In the genomic region with DNA sequence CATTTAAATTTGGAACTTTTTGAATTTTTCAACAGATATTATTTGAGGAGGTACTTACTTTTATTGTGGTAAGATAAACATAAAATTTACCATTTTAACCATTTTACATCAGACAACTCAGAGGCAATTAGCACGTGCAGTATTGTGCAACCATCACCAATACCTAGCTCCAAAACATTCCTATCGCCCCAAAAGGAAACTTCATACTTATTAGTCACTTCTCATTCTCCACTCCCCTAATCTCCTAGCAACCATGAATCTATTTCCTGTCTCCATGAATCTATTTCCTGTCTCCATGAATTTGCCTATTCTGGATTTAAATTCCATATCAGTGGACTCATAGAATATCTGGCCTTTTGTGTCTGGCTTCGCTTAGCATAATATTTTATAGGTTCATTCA, we compare ENCODE assay signal across 14 cellular contexts.
DNase-seq lines count a peak whose midpoint lies in the region; ATAC-seq and TF ChIP-seq lines count a peak whose summit lies in the region.
"Had no signal": no experiment of that assay in that cellular context is flagged by ENCODE, and none has a peak within 500 bp of the region (broad histone marks: within the 10 kb centered on the region; RNA-seq: fewer than 3 reads in every experiment).

No MANE protein-coding gene starts in this region.

- H3K27me3 ChIP-seq in PC-3 (ENCODE audit: low read length) = no peaks in the 10 kb centered on the region
- H3K27me3 ChIP-seq in neuronal stem cell (ENCODE audit: control insufficient read depth in 3 of 3, insufficient read depth in 3 of 3, low read depth in 1 of 3, low read length in 3 of 3) = peaks cover 0 to 8% (median 0%) of the 10 kb centered on the region in 3 experiments

- H3K79me1 ChIP-seq in neuronal stem cell (ENCODE audit: low read depth, low read length) = no peaks in the 10 kb centered on the region

- H2BK15ac ChIP-seq in neuronal stem cell (ENCODE audit: low read length) = no peak overlapping the region

- no peaks in the 10 kb centered on the region for H3K9me2 ChIP-seq in PC-3 (replicated peaks; ENCODE audit: low read length)

- H3K4ac ChIP-seq in neuronal stem cell (ENCODE audit: low read length) = no peak overlapping the region

- no peaks in the 10 kb centered on the region for H4K20me1 ChIP-seq in PC-3 (ENCODE audit: low read length)

- H2BK120ac ChIP-seq in neuronal stem cell (ENCODE audit: low read depth, low read length) = no peak overlapping the region

- H2BK12ac ChIP-seq in neuronal stem cell (ENCODE audit: low read length) = no peak overlapping the region

- no peak overlapping the region for H3K14ac ChIP-seq in neuronal stem cell (ENCODE audit: low read length)

- H3K27ac ChIP-seq in PC-3 (ENCODE audit: low read length) = peak overlapping the region; percentile 15
- no peak overlapping the region for H3K27ac ChIP-seq in neuronal stem cell (replicated peaks; ENCODE audit: low read length)

- DNase-seq in GM03348 (ENCODE audit: low spot score) (peak; percentile 80), PC-3 (peak; percentile 78), dermis microvascular lymphatic vessel endothelial cell (ENCODE audit: low read depth in 2 of 2) (peak; percentile 90 to 91), neuronal stem cell (ENCODE audit: low spot score) (no peak), NCI-H1092 (lab: John Stamatoyannopoulos, UW) (no peak)
- DNase-seq in stimulated activated naive CD8-positive, alpha-beta T cell treated with anti-CD3 and anti-CD28 coated beads, Interleukin-15, amount 100 ng/mL, for 72 hours = no peak
- DNase-seq: activated CD4-positive, alpha-beta memory T cell treated with anti-CD3 and anti-CD28 coated beads, Interleukin-2, amount 10 ng/mL, durations not matched to agents 7 days and 5 days; cerebellar nuclear complex; naive thymus-derived CD4-positive, alpha-beta T cell; OCI-M1; T-helper 9 cell had no signal

- H3K4me2 ChIP-seq in PC-3 (ENCODE audit: low read length) (no peak overlapping the region), neuronal stem cell (ENCODE audit: insufficient read depth, low read length, poor library complexity, severe bottlenecking) (no peak overlapping the region)
- H3K4me2 ChIP-seq: smooth muscle cell had no signal

- no peak for TF ChIP-seq CTCF in PC-3 (conservative IDR thresholded peaks at IDR 0.05; ENCODE audit: low read depth, low read length)

- no peak overlapping the region for H4K8ac ChIP-seq in neuronal stem cell (ENCODE audit: low read depth, low read length)

- H3K18ac ChIP-seq in neuronal stem cell (ENCODE audit: low read length) = no peak overlapping the region

- no peaks in the 10 kb centered on the region for H3K9me3 ChIP-seq in PC-3 (ENCODE audit: low read length)
- H3K9me3 ChIP-seq in neuronal stem cell (replicated peaks in 1 of 2; ENCODE audit: control insufficient read depth in 2 of 2, insufficient read depth in 1 of 2, low read depth in 1 of 2, low read length in 2 of 2) = no peaks in the 10 kb centered on the region

- H4K91ac ChIP-seq in neuronal stem cell (ENCODE audit: low read depth, low read length, poor library complexity) = no peak overlapping the region

- H3K4me1 ChIP-seq in PC-3 (ENCODE audit: insufficient read depth, low read length) = peaks cover 8% of the 10 kb centered on the region
- no peaks in the 10 kb centered on the region for H3K4me1 ChIP-seq in neuronal stem cell (ENCODE audit: control insufficient read depth in 2 of 2, insufficient read depth in 1 of 2, low read depth in 1 of 2, low read length in 2 of 2)

- H2AFZ ChIP-seq in PC-3 (ENCODE audit: low read length) = peak overlapping the region; percentile 4
- H2AFZ ChIP-seq in neuronal stem cell (ENCODE audit: low read length) = peak overlapping the region; percentile 45

- H3K9me3 Mint-ChIP-seq in stimulated activated naive CD8-positive, alpha-beta T cell treated with anti-CD3 and anti-CD28 coated beads, Interleukin-15, amount 100 ng/mL, for 72 hours = no peaks in the 10 kb centered on the region
- H3K9me3 Mint-ChIP-seq: activated CD4-positive, alpha-beta memory T cell treated with anti-CD3 and anti-CD28 coated beads, Interleukin-2, amount 10 ng/mL, durations not matched to agents 7 days and 5 days had no signal

- H3F3A ChIP-seq in PC-3 (ENCODE audit: low read length, unreplicated experiment) = no peaks in the 10 kb centered on the region

- H3K79me2 ChIP-seq in PC-3 (ENCODE audit: low read length) = no peaks in the 10 kb centered on the region

- no peak overlapping the region for H2BK5ac ChIP-seq in neuronal stem cell (ENCODE audit: low read length)

- no CpG with 5 or more reads among the region's 3 CpGs for WGBS in neuronal stem cell (ENCODE audit: extremely low coverage in 2 of 2, insufficient read length in 2 of 2, insufficient replicate concordance in 1 of 2), 2 donors

- CTCF ChIA-PET in PC-3 (lab: Charles Lee) = no interaction called here

- H3K27me3 Mint-ChIP-seq in stimulated activated naive CD8-positive, alpha-beta T cell treated with anti-CD3 and anti-CD28 coated beads, Interleukin-15, amount 100 ng/mL, for 72 hours = no peaks in the 10 kb centered on the region

- H3K4me3 ChIP-seq in PC-3 (ENCODE audit: low read length) = no peak overlapping the region
- H3K4me3 ChIP-seq in neuronal stem cell (ENCODE audit: low read length in 2 of 2) = no peak overlapping the region
- H3K4me3 ChIP-seq: smooth muscle cell had no signal

- H3K27ac Mint-ChIP-seq in stimulated activated naive CD8-positive, alpha-beta T cell treated with anti-CD3 and anti-CD28 coated beads, Interleukin-15, amount 100 ng/mL, for 72 hours = no peak overlapping the region
- H3K27ac Mint-ChIP-seq: activated CD4-positive, alpha-beta memory T cell treated with anti-CD3 and anti-CD28 coated beads, Interleukin-2, amount 10 ng/mL, durations not matched to agents 7 days and 5 days; naive thymus-derived CD4-positive, alpha-beta T cell had no signal

- no peak overlapping the region for H3K23ac ChIP-seq in neuronal stem cell (ENCODE audit: low read depth, low read length, poor library complexity)

- ATAC-seq in PC-3 (peak; percentile 63), GM21528 (IDR thresholded peaks at IDR 0.05; ENCODE audit: low FRiP score, unreplicated experiment) (no peak), HG03280 (IDR thresholded peaks at IDR 0.05; ENCODE audit: unreplicated experiment) (no peak)
- no peak for ATAC-seq in stimulated activated naive CD8-positive, alpha-beta T cell treated with anti-CD3 and anti-CD28 coated beads, Interleukin-15, amount 100 ng/mL, for 72 hours
- ATAC-seq: naive thymus-derived CD4-positive, alpha-beta T cell had no signal

- H3K36me3 ChIP-seq in PC-3 (ENCODE audit: low read depth, low read length) = no peaks in the 10 kb centered on the region
- no peaks in the 10 kb centered on the region for H3K36me3 ChIP-seq in neuronal stem cell (replicated peaks in 1 of 2; ENCODE audit: control insufficient read depth in 2 of 2, insufficient read depth in 2 of 2, low read length in 2 of 2)

- no peaks in the 10 kb centered on the region for H3K4me1 Mint-ChIP-seq in stimulated activated naive CD8-positive, alpha-beta T cell treated with anti-CD3 and anti-CD28 coated beads, Interleukin-15, amount 100 ng/mL, for 72 hours
- H3K4me1 Mint-ChIP-seq: activated CD4-positive, alpha-beta memory T cell treated with anti-CD3 and anti-CD28 coated beads, Interleukin-2, amount 10 ng/mL, durations not matched to agents 7 days and 5 days had no signal

- H3K4me3 Mint-ChIP-seq in stimulated activated naive CD8-positive, alpha-beta T cell treated with anti-CD3 and anti-CD28 coated beads, Interleukin-15, amount 100 ng/mL, for 72 hours = no peak overlapping the region
- H3K4me3 Mint-ChIP-seq: activated CD4-positive, alpha-beta memory T cell treated with anti-CD3 and anti-CD28 coated beads, Interleukin-2, amount 10 ng/mL, durations not matched to agents 7 days and 5 days; naive thymus-derived CD4-positive, alpha-beta T cell had no signal

- no peak overlapping the region for H2AK5ac ChIP-seq in neuronal stem cell (ENCODE audit: low read depth, low read length)

- H3K9ac ChIP-seq in PC-3 (ENCODE audit: low read length) = no peak overlapping the region
- no peak overlapping the region for H3K9ac ChIP-seq in neuronal stem cell (ENCODE audit: low read depth, low read length, poor library complexity)

- BruUV-seq in PC-3 (replicated peaks; lab: Mats Ljungman, UMichigan) = no TSS peak

- intact Hi-C loops in PC-3 (cut with micrococcal nuclease) = no loop called here

- POLR2A ChIA-PET in PC-3 (lab: Charles Lee; ENCODE audit: unreplicated experiment) = no interaction called here

Comparison
In these comparisons a context has a peak if more than half of its experiments do, and no peak if none do; other contexts are left out.
1. DNase-seq: peak in GM03348 (single experiment), PC-3 (single experiment) and dermis microvascular lymphatic vessel endothelial cell (2 of 2); none in neuronal stem cell (single experiment), stimulated activated naive CD8-positive, alpha-beta T cell treated with anti-CD3 and anti-CD28 coated beads, Interleukin-15, amount 100 ng/mL, for 72 hours (0 of 2) and NCI-H1092 (single experiment).